Comparison of ENCODE assay signal across 25 cellular contexts in genomic region chrX:42237956-42238355, GRCh38.
"Had no signal": no experiment of that assay in that cellular context is flagged by ENCODE, and none has a peak within 500 bp of the region (broad histone marks: within the 10 kb centered on the region; RNA-seq: fewer than 3 reads in every experiment).

No MANE protein-coding gene starts in this region.

- H3K4me3 ChIP-seq: esophagus muscularis mucosa, gastroesophageal sphincter, psoas muscle, sigmoid colon, spleen, testis, transverse colon had no signal

- ATAC-seq: gastroesophageal sphincter; naive thymus-derived CD8-positive, alpha-beta T cell; psoas muscle; WTC11 had no signal

- DNase-seq: activated CD4-positive, alpha-beta memory T cell treated with anti-CD3 and anti-CD28 coated beads, Interleukin-2, amount 10 ng/mL, durations not matched to agents 7 days and 5 days; activated CD4-positive, alpha-beta T cell treated with anti-CD3 and anti-CD28 coated beads for 1 hour; activated CD4-positive, alpha-beta T cell treated with anti-CD3 and anti-CD28 coated beads, Interleukin-2, amount 10 ng/mL, durations not matched to agents 7 days and 5 days; activated CD8-positive, alpha-beta memory T cell treated with anti-CD3 and anti-CD28 coated beads, Interleukin-2, amount 50 U/mL, for 48 hours; activated gamma-delta T cell; activated naive CD4-positive, alpha-beta T cell treated with anti-CD3 and anti-CD28 coated beads, Interleukin-2, amount 10 ng/mL, durations not matched to agents 7 days and 5 days; activated T-cell treated with anti-CD3 and anti-CD28 coated beads, Interleukin-2, amount 50 U/mL, for 24 hours; caudate nucleus; endodermal cell; head of caudate nucleus; hippocampal formation; immature natural killer cell; midbrain; naive thymus-derived CD8-positive, alpha-beta T cell; nucleus accumbens; psoas muscle; sigmoid colon; spleen; stimulated activated naive CD4-positive, alpha-beta T cell treated with Interleukin-2 at 50 U/mL for 16 hours; T-helper 2 cell; testis; transverse colon had no signal
